Comparison of ENCODE assay signal across 1 cellular context in genomic region chr6:158718431-158719126, GRCh38.
TF ChIP-seq lines count a peak whose summit lies in the region.

No MANE protein-coding gene starts in this region.

TF ChIP-seq in HCT116, 20 proteins besides CTCF, POLR2A, EP300 and RAD21 (continued from another document):
- no peak for TF ChIP-seq REST (IDR thresholded peaks at IDR 0.05; ENCODE audit: low read depth)
- no peak for TF ChIP-seq ZBTB33 (IDR thresholded peaks at IDR 0.05; ENCODE audit: extremely low read depth, insufficient replicate concordance, low read length)
- no peak for TF ChIP-seq FOSL1 (IDR thresholded peaks at IDR 0.05; ENCODE audit: low read depth)
- no peak for TF ChIP-seq CBX3 (IDR thresholded peaks at IDR 0.05; ENCODE audit: low read depth)
TF ChIP-seq in HCT116: peak in this region for 2.
